14 cellular contexts compared by ENCODE assay signal in genomic region chr13:105979586-105979985, GRCh38.
DNase-seq lines count a peak whose midpoint lies in the region; ATAC-seq, FAIRE-seq and TF ChIP-seq lines count a peak whose summit lies in the region.
"Had no signal": no experiment of that assay in that cellular context is flagged by ENCODE, and none has a peak within 500 bp of the region (broad histone marks: within the 10 kb centered on the region; RNA-seq: fewer than 3 reads in every experiment).

No MANE protein-coding gene starts in this region.

- H3K4me3 Mint-ChIP-seq in activated CD8-positive, alpha-beta T cell treated with anti-CD3 and anti-CD28 coated beads for 36 hours = no peak overlapping the region
- H3K4me3 Mint-ChIP-seq: activated B cell treated with CpG ODN at 0.5 μM for 24 hours; activated T-cell treated with anti-CD3 and anti-CD28 coated beads, Interleukin-2, amount 50 U/mL, for 24 hours had no signal

- DNase-seq in HepG2 (ENCODE audit: low spot score) (no peak), right lobe of liver (no peak), astrocyte of the hippocampus (ENCODE audit: low read depth, low spot score) (peak; percentile 16), mesenchymal stem cell (peak; percentile 18), urothelium cell line (ENCODE audit: low spot score) (peak; percentile 18), EL (no peak), RPMI8226 (no peak)
- no peak for DNase-seq in activated CD8-positive, alpha-beta T cell treated with anti-CD3 and anti-CD28 coated beads for 36 hours
- DNase-seq: activated B cell treated with CpG ODN at 0.5 μM for 24 hours; activated T-cell treated with anti-CD3 and anti-CD28 coated beads, Interleukin-2, amount 50 U/mL, for 24 hours; erythroblast; Karpas-422 had no signal

- H3K14ac ChIP-seq in mesenchymal stem cell (ENCODE audit: low read length in 2 of 2) = no peak overlapping the region

- H4K8ac ChIP-seq in mesenchymal stem cell (ENCODE audit: low read length) = no peak overlapping the region

- no peak overlapping the region for H3K27ac Mint-ChIP-seq in activated CD8-positive, alpha-beta T cell treated with anti-CD3 and anti-CD28 coated beads for 36 hours
- H3K27ac Mint-ChIP-seq: activated B cell treated with CpG ODN at 0.5 μM for 24 hours; activated T-cell treated with anti-CD3 and anti-CD28 coated beads, Interleukin-2, amount 50 U/mL, for 24 hours had no signal

- no peak overlapping the region for H3K27ac ChIP-seq in HepG2 (ENCODE audit: extremely low read length, insufficient read depth, low read length)
- H3K27ac ChIP-seq in right lobe of liver = no peak overlapping the region
- H3K27ac ChIP-seq in mesenchymal stem cell (ENCODE audit: low read length, poor library complexity, severe bottlenecking) = no peak overlapping the region
- H3K27ac ChIP-seq: SK-N-MC had no signal

- H3K4me3 ChIP-seq in HepG2 (replicated peaks in 1 of 3; ENCODE audit: insufficient read depth in 1 of 3, low read depth in 2 of 3, low read length in 3 of 3) (no peak overlapping the region), right lobe of liver (no peak overlapping the region), mesenchymal stem cell (ENCODE audit: insufficient read depth in 1 of 2, low read depth in 1 of 2, low read length in 2 of 2) (no peak overlapping the region)
- H3K4me3 ChIP-seq: SK-N-MC had no signal

- H3K18ac ChIP-seq in mesenchymal stem cell (ENCODE audit: low read depth in 1 of 2, low read length in 2 of 2) = peak overlapping the region in 1 of 2 experiments; percentile 43

- H2AFZ ChIP-seq in HepG2 (ENCODE audit: low read length) = no peak overlapping the region
- H2AFZ ChIP-seq in mesenchymal stem cell (ENCODE audit: low read depth, low read length) = no peak overlapping the region

- CTCF ChIA-PET in HepG2 (lab: Yijun Ruan, JAX; ENCODE audit: low intra/inter-chr PET ratio, low total read pairs) = no interaction called here
- CTCF ChIA-PET in activated CD8-positive, alpha-beta T cell treated with anti-CD3 and anti-CD28 coated beads for 36 hours (lab: Charles Lee) = no interaction called here

- no peak overlapping the region for H4K91ac ChIP-seq in mesenchymal stem cell (ENCODE audit: low read length)

- TF ChIP-seq RAD21 in HepG2 (CRISPR knock-in tag; IDR thresholded peaks at IDR 0.05) = no peak

- H3K4me2 ChIP-seq in HepG2 (ENCODE audit: low read depth, low read length) = no peak overlapping the region
- no peak overlapping the region for H3K4me2 ChIP-seq in mesenchymal stem cell (ENCODE audit: low read length, poor library complexity, severe bottlenecking)

- no peaks in the 10 kb centered on the region for H3K79me2 ChIP-seq in HepG2 (ENCODE audit: insufficient read depth, low read length)

- H3K9me3 ChIP-seq in HepG2 (ENCODE audit: low read length) (peaks cover 12% of the 10 kb centered on the region), right lobe of liver (no peaks in the 10 kb centered on the region), mesenchymal stem cell (ENCODE audit: control insufficient read depth, low read length) (no peaks in the 10 kb centered on the region)

- no peak overlapping the region for H3K23ac ChIP-seq in mesenchymal stem cell (ENCODE audit: low read length in 2 of 2)

- no peaks in the 10 kb centered on the region for H3K4me1 Mint-ChIP-seq in activated CD8-positive, alpha-beta T cell treated with anti-CD3 and anti-CD28 coated beads for 36 hours (ENCODE audit: low read depth)
- H3K4me1 Mint-ChIP-seq: activated B cell treated with CpG ODN at 0.5 μM for 24 hours had no signal

- no peak overlapping the region for H2BK12ac ChIP-seq in mesenchymal stem cell (ENCODE audit: low read length in 2 of 2)

- H3K27me3 Mint-ChIP-seq in activated CD8-positive, alpha-beta T cell treated with anti-CD3 and anti-CD28 coated beads for 36 hours = no peaks in the 10 kb centered on the region
- H3K27me3 Mint-ChIP-seq: activated B cell treated with CpG ODN at 0.5 μM for 24 hours; activated T-cell treated with anti-CD3 and anti-CD28 coated beads, Interleukin-2, amount 50 U/mL, for 24 hours had no signal

- intact Hi-C loops in HepG2 (cut with micrococcal nuclease; ENCODE audit: unreplicated experiment) (no loop called here), right lobe of liver (cut with DNase I) (no loop called here)
- intact Hi-C loops in activated CD8-positive, alpha-beta T cell treated with anti-CD3 and anti-CD28 coated beads for 36 hours (cut with micrococcal nuclease) = no loop called here

- FAIRE-seq in HepG2 (lab: Jason Lieb, UNC) = no peak
- FAIRE-seq in urothelium cell line (lab: Jason Lieb, UNC) = no peak
- FAIRE-seq: GM18507 had no signal

- H3K79me1 ChIP-seq in mesenchymal stem cell (replicated peaks; ENCODE audit: low read length, poor library complexity, severe bottlenecking) = no peaks in the 10 kb centered on the region

- no peak for TF ChIP-seq CTCF in HepG2 (CRISPR knock-in tag; IDR thresholded peaks at IDR 0.05)
- no peak for TF ChIP-seq CTCF in right lobe of liver (IDR thresholded peaks at IDR 0.05)
- TF ChIP-seq CTCF in activated CD8-positive, alpha-beta T cell treated with anti-CD3 and anti-CD28 coated beads for 36 hours (IDR thresholded peaks at IDR 0.05) = no peak

- BruUV-seq in HepG2 (replicated peaks; lab: Mats Ljungman, UMichigan) = no TSS peak

- no peaks in the 10 kb centered on the region for H3K36me3 ChIP-seq in HepG2 (replicated peaks in 1 of 2; ENCODE audit: control insufficient read depth in 1 of 2, insufficient read depth in 2 of 2, low read length in 2 of 2)
- H3K36me3 ChIP-seq in right lobe of liver = no peaks in the 10 kb centered on the region
- no peaks in the 10 kb centered on the region for H3K36me3 ChIP-seq in mesenchymal stem cell (ENCODE audit: control insufficient read depth in 1 of 2, insufficient read depth in 2 of 2, low read depth in 1 of 2, low read length in 2 of 2)

- 6% methylated on average over 6 of the region's 6 CpGs for WGBS in HepG2 (ENCODE audit: low lambda C conversion rate)
- WGBS in right lobe of liver (ENCODE audit: insufficient coverage, low coverage, low lambda C conversion rate, missing lambda C conversion rate) = 33% methylated on average over 6 of the region's 6 CpGs
- 70% methylated on average over 6 of the region's 6 CpGs for WGBS in mesenchymal stem cell

- no peak overlapping the region for H3K9ac ChIP-seq in HepG2 (ENCODE audit: insufficient read depth, low read depth, low read length)
- H3K9ac ChIP-seq in mesenchymal stem cell (ENCODE audit: low read length) = no peak overlapping the region

- H3K4me1 ChIP-seq in HepG2 (ENCODE audit: insufficient read depth, low read length) (no peaks in the 10 kb centered on the region), right lobe of liver (no peaks in the 10 kb centered on the region), mesenchymal stem cell (ENCODE audit: control insufficient read depth, insufficient read depth, low read depth, low read length) (no peaks in the 10 kb centered on the region)

- no peak for TF ChIP-seq EP300 in HepG2 (IDR thresholded peaks at IDR 0.05; ENCODE audit: low read depth in 2 of 2, low read length in 2 of 2)
- TF ChIP-seq EP300 in HepG2 (CRISPR knock-in tag; IDR thresholded peaks at IDR 0.05; ENCODE audit: borderline replicate concordance) = no peak

- H4K20me1 ChIP-seq in HepG2 (ENCODE audit: insufficient read depth, low read length) = no peaks in the 10 kb centered on the region

- H3K36me3 Mint-ChIP-seq in activated CD8-positive, alpha-beta T cell treated with anti-CD3 and anti-CD28 coated beads for 36 hours (ENCODE audit: low read depth) = no peaks in the 10 kb centered on the region

- H2AK5ac ChIP-seq in mesenchymal stem cell (ENCODE audit: low read length, severe bottlenecking) = no peak overlapping the region

- H2BK5ac ChIP-seq in mesenchymal stem cell (ENCODE audit: low read depth, low read length, poor library complexity, severe bottlenecking) = no peak overlapping the region

- POLR2A ChIA-PET in HepG2 (lab: Yijun Ruan, JAX) = no interaction called here
- POLR2A ChIA-PET in activated CD8-positive, alpha-beta T cell treated with anti-CD3 and anti-CD28 coated beads for 36 hours (lab: Charles Lee) = no interaction called here

- H2BK15ac ChIP-seq in mesenchymal stem cell (ENCODE audit: low read depth, poor library complexity, severe bottlenecking) = no peak overlapping the region

- TF ChIP-seq POLR2A in HepG2 (IDR thresholded peaks at IDR 0.05; ENCODE audit: insufficient read depth in 1 of 2, low read depth in 2 of 2, low read length in 2 of 2) (no peak), right lobe of liver (IDR thresholded peaks at IDR 0.05) (no peak)

- H3K27me3 ChIP-seq in HepG2 (ENCODE audit: control insufficient read depth in 1 of 2, insufficient read depth in 2 of 2, low read length in 2 of 2) (no peaks in the 10 kb centered on the region), right lobe of liver (no peaks in the 10 kb centered on the region), mesenchymal stem cell (ENCODE audit: control insufficient read depth in 1 of 2, insufficient read depth in 1 of 2, low read length in 2 of 2) (no peaks in the 10 kb centered on the region)

- no peak overlapping the region for H2BK120ac ChIP-seq in mesenchymal stem cell (ENCODE audit: low read depth, low read length)

- peak overlapping the region in 1 of 2 experiments; percentile 81 for H3K4ac ChIP-seq in mesenchymal stem cell (ENCODE audit: low read depth in 1 of 2, low read length in 2 of 2)

- in situ Hi-C loops in HepG2 (cut with HindIII; ENCODE audit: extremely low pct_ligation_motif_present, low pct_unique_long_range_greater_than_20kb) = no loop called here

- peaks cover 3% of the 10 kb centered on the region for H3K9me3 Mint-ChIP-seq in activated CD8-positive, alpha-beta T cell treated with anti-CD3 and anti-CD28 coated beads for 36 hours

- ATAC-seq in HepG2 (peak; percentile 72), right lobe of liver (no peak)
- no peak for ATAC-seq in activated CD8-positive, alpha-beta T cell treated with anti-CD3 and anti-CD28 coated beads for 36 hours

TF ChIP-seq in HepG2, 621 proteins besides CTCF, POLR2A, EP300 and RAD21 (continues in another document):
- TF ChIP-seq ZNF710 (CRISPR knock-in tag; IDR thresholded peaks at IDR 0.05; ENCODE audit: borderline replicate concordance) (no peak), ELF1 (CRISPR knock-in tag; IDR thresholded peaks at IDR 0.05) (no peak), SPEN (CRISPR knock-in tag; IDR thresholded peaks at IDR 0.05; ENCODE audit: low read depth) (no peak), SIX1 (CRISPR knock-in tag; IDR thresholded peaks at IDR 0.05; ENCODE audit: borderline replicate concordance) (no peak)

Comparison
In these comparisons a context has a peak if more than half of its experiments do, and no peak if none do; other contexts are left out.
1. DNase-seq: peak in astrocyte of the hippocampus (single experiment), mesenchymal stem cell (single experiment) and urothelium cell line (single experiment); none in HepG2 (single experiment), right lobe of liver (0 of 3), EL (single experiment), activated CD8-positive, alpha-beta T cell treated with anti-CD3 and anti-CD28 coated beads for 36 hours (single experiment) and RPMI8226 (single experiment).